ENCODE assay signal across 15 cellular contexts in genomic region chr16:71758293-71758760, GRCh38.
"Had no signal": no experiment of that assay in that cellular context is flagged by ENCODE, and none has a peak within 500 bp of the region (broad histone marks: within the 10 kb centered on the region; RNA-seq: fewer than 3 reads in every experiment).

No MANE protein-coding gene starts in this region.

- H3K4me3 Mint-ChIP-seq: activated naive CD8-positive, alpha-beta T cell treated with anti-CD3 and anti-CD28 coated beads, Interleukin-2, amount 50 U/mL, for 24 hours; activated T-cell treated with anti-CD3 and anti-CD28 coated beads, Interleukin-2, amount 50 U/mL, for 72 hours; naive thymus-derived CD4-positive, alpha-beta T cell; T-helper 2 cell treated with Interferon-gamma antibody and Interleukin-4, amounts not matched to agents 5 μg/mL and 100 μg/mL, for 36 hours had no signal

- H3K9me3 Mint-ChIP-seq: activated naive CD8-positive, alpha-beta T cell treated with anti-CD3 and anti-CD28 coated beads, Interleukin-2, amount 50 U/mL, for 24 hours; activated T-cell treated with anti-CD3 and anti-CD28 coated beads, Interleukin-2, amount 50 U/mL, for 72 hours; naive thymus-derived CD4-positive, alpha-beta T cell; T-helper 2 cell treated with Interferon-gamma antibody and Interleukin-4, amounts not matched to agents 5 μg/mL and 100 μg/mL, for 36 hours had no signal

- H3K9me3 ChIP-seq: right lobe of liver, upper lobe of right lung had no signal

- H3K4me3 ChIP-seq: lung, right lobe of liver, upper lobe of right lung had no signal

- H3K27me3 Mint-ChIP-seq: activated naive CD8-positive, alpha-beta T cell treated with anti-CD3 and anti-CD28 coated beads, Interleukin-2, amount 50 U/mL, for 24 hours; naive thymus-derived CD4-positive, alpha-beta T cell had no signal

- H3K27ac ChIP-seq: foreskin keratinocyte, parathyroid adenoma, right lobe of liver, upper lobe of right lung had no signal

- ATAC-seq: activated naive CD8-positive, alpha-beta T cell treated with anti-CD3 and anti-CD28 coated beads, Interleukin-2, amount 50 U/mL, for 24 hours; foreskin keratinocyte; naive thymus-derived CD4-positive, alpha-beta T cell; stimulated activated naive CD8-positive, alpha-beta T cell treated with anti-CD3 and anti-CD28 coated beads, Interleukin-15, Interleukin-2, amounts not matched to agents 100 U/mL and 50 U/mL, for 24 hours; upper lobe of right lung had no signal

- H3K9ac ChIP-seq: parathyroid adenoma had no signal

- H3K4me1 ChIP-seq: foreskin keratinocyte, parathyroid adenoma, right lobe of liver, upper lobe of right lung had no signal

- H3K27me3 ChIP-seq: foreskin keratinocyte, right lobe of liver, upper lobe of right lung had no signal

- DNase-seq: activated CD4-positive, alpha-beta T cell treated with anti-CD3 and anti-CD28 coated beads, Interleukin-2, amount 50 U/mL, for 4 hours; activated CD4-positive, CD25-positive, alpha-beta regulatory T cell treated with anti-CD3 and anti-CD28 coated beads, Interleukin-2, amount 50 U/mL, for 72 hours; activated naive CD8-positive, alpha-beta T cell treated with anti-CD3 and anti-CD28 coated beads, Interleukin-2, amount 50 U/mL, for 24 hours; activated T-cell treated with anti-CD3 and anti-CD28 coated beads, Interleukin-2, amount 50 U/mL, for 72 hours; foreskin keratinocyte; kidney; midbrain; naive thymus-derived CD4-positive, alpha-beta T cell; right lobe of liver; stimulated activated CD4-positive, alpha-beta T cell treated with anti-CD3 and anti-CD28 coated beads, Interleukin-2, amount 100 ng/mL, for 24 hours; stimulated activated naive CD8-positive, alpha-beta T cell treated with anti-CD3 and anti-CD28 coated beads, Interleukin-15, Interleukin-2, amounts not matched to agents 100 U/mL and 50 U/mL, for 24 hours; upper lobe of right lung had no signal
